1 cellular context compared by ENCODE assay signal in genomic region chr5:168654225-168654624, GRCh38.
TF ChIP-seq lines count a peak whose summit lies in the region.

No MANE protein-coding gene starts in this region.

TF ChIP-seq in K562, 482 proteins besides CTCF, POLR2A, EP300 and RAD21 (continued from another document):
- TF ChIP-seq ELF1 (tag; IDR thresholded peaks at IDR 0.05) (no peak), ZNF561 (CRISPR knock-in tag; conservative IDR thresholded peaks at IDR 0.05) (no peak)
- TF ChIP-seq, protein P1, sequence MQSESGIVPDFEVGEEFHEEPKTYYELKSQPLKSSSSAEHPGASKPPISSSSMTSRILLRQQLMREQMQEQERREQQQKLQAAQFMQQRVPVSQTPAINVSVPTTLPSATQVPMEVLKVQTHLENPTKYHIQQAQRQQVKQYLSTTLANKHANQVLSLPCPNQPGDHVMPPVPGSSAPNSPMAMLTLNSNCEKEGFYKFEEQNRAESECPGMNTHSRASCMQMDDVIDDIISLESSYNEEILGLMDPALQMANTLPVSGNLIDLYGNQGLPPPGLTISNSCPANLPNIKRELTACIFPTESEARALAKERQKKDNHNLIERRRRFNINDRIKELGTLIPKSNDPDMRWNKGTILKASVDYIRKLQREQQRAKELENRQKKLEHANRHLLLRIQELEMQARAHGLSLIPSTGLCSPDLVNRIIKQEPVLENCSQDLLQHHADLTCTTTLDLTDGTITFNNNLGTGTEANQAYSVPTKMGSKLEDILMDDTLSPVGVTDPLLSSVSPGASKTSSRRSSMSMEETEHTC (IDR thresholded peaks at IDR 0.05), result no peak
